ENCODE assay signal across 11 cellular contexts in the genomic region with DNA sequence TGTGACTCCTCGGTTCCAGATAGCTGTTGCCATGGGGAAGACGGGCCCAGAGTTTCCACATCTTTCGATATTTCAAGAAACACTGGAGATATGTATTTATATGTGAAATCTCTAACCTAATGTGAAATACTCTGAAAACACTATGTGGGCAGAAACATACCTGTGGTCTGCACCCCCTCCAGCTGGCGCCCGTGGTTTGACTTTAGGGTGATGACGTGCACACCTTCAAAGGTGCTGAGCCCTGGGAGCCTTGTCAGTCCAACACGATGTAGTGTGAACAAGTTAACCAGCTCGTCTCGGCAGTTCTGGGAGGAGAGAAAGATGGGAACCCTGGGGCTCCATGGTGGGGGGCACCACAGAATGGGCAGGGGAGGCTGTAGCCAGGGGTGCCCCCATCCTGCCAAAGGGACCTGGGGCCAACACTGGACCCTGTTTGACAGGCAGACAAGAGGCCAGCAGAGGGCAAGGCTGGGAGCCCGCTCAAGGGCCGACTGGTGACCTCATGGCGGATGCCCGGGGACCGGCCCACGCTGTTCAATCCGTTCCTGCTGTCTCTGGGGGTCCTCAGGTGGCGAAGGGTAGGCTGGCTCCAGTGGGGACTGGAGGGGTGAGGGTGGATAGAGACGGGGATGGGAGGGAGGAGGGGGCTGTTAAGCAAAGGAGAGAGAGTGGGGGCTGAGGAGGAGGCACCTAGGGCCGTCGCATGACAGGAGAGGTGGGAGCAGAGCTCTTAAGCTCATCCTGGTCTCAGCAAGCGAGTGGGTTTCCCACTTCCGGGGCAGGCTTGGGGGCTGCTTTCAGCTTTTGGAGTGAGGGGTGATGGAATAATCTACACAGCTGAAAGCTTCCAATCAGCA. TPM values are rescaled to one million over a fixed set of nuclear protein-coding genes. Genes with fewer than 3 reads are reported as not detected.
DNase-seq lines count a peak whose midpoint lies in the region; ATAC-seq and TF ChIP-seq lines count a peak whose summit lies in the region.
"Had no signal": no experiment of that assay in that cellular context is flagged by ENCODE, and none has a peak within 500 bp of the region (broad histone marks: within the 10 kb centered on the region; RNA-seq: fewer than 3 reads in every experiment).

No MANE protein-coding gene starts in this region.

- no peak overlapping the region for H2AFZ ChIP-seq in SK-N-SH (ENCODE audit: low read depth)

- H3K27me3 ChIP-seq in SK-N-SH (ENCODE audit: insufficient read depth) (no peaks in the 10 kb centered on the region), right atrium auricular region (no peaks in the 10 kb centered on the region)

- H3K4me3 Mint-ChIP-seq in HFFc6 = no peak overlapping the region

- no peaks in the 10 kb centered on the region for H4K20me1 ChIP-seq in SK-N-SH (ENCODE audit: insufficient read depth)

- no peaks in the 10 kb centered on the region for H3K9me3 ChIP-seq in SK-N-SH
- H3K9me3 ChIP-seq in right atrium auricular region = no peaks in the 10 kb centered on the region

- no peak overlapping the region for H3K9ac ChIP-seq in SK-N-SH

- H3K9me3 Mint-ChIP-seq in HFFc6 = no peaks in the 10 kb centered on the region

- H3F3A ChIP-seq in SK-N-SH (replicated peaks; ENCODE audit: insufficient read depth) = peaks cover 34% of the 10 kb centered on the region

- no peak for TF ChIP-seq RAD21 in SK-N-SH (IDR thresholded peaks at IDR 0.05; ENCODE audit: low read length)

- H3K36me3 ChIP-seq in SK-N-SH (replicated peaks in 1 of 2; ENCODE audit: control insufficient read depth in 1 of 2, insufficient read depth in 2 of 2, low read length in 1 of 2) (no peaks in the 10 kb centered on the region), right atrium auricular region (no peaks in the 10 kb centered on the region)

- CTCF ChIA-PET in SK-N-SH (lab: Yijun Ruan, JAX) = interaction anchor here (0.9 to 2.7 kb wide), 8 partner anchors 12 to 98 kb away, joined by 3 to 9 read pairs (median 4); partner anchors contain the start of genes PDXP and TRIOBP

- TF ChIP-seq CTCF in HFFc6 (IDR thresholded peaks at IDR 0.05) = no peak; the same call in 1 of the 2 replicates
- no peak for TF ChIP-seq CTCF in SK-N-SH (IDR thresholded peaks at IDR 0.05)
- TF ChIP-seq CTCF in right atrium auricular region (IDR thresholded peaks at IDR 0.05) = no peak

- peaks cover 29 to 32% of the 10 kb centered on the region in 2 experiments; a peak in 3 of 4 replicates for H3K4me1 ChIP-seq in SK-N-SH (ENCODE audit: control insufficient read depth in 1 of 2, insufficient read depth in 2 of 2, low read depth in 1 of 2, low read length in 1 of 2)
- H3K4me1 ChIP-seq in right atrium auricular region = peaks cover 0 to 50% of the 10 kb centered on the region in 2 donors

- TF ChIP-seq EP300 in SK-N-SH (IDR thresholded peaks at IDR 0.05; ENCODE audit: borderline replicate concordance in 1 of 2, low read depth in 1 of 2, low read length in 1 of 2) = no peak

- no peak overlapping the region for H3K4me3 ChIP-seq in SK-N-SH (ENCODE audit: low read depth in 2 of 2, low read length in 1 of 2)
- H3K4me3 ChIP-seq in right atrium auricular region = no peak overlapping the region

- H3K79me2 ChIP-seq in SK-N-SH (ENCODE audit: insufficient read depth) = peaks cover 7% of the 10 kb centered on the region; the same call in 1 of the 2 replicates

- 0 out of 2 replicates have a peak overlapping the region, but pooled peaks have one; percentile 22 for H3K27ac Mint-ChIP-seq in HFFc6

- DNase-seq in HFFc6 = no peak
- no peak for DNase-seq in SK-N-SH
- no peak for DNase-seq in right atrium auricular region (ENCODE audit: low spot score)
- DNase-seq in stimulated activated CD8-positive, alpha-beta memory T cell treated with anti-CD3 and anti-CD28 coated beads, Interleukin-4, amount 100 ng/mL, for 48 hours = peak; percentile 52
- DNase-seq in GM03348 (ENCODE audit: low spot score) = no peak
- DNase-seq in central memory CD4-positive, alpha-beta T cell = no peak
- no peak for DNase-seq in GM19240 (ENCODE audit: insufficient read length, low spot score)
- DNase-seq: NCI-H1436; stimulated activated CD4-positive, alpha-beta T cell treated with anti-CD3 and anti-CD28 coated beads, Interleukin-2, amount 100 ng/mL, for 48 hours had no signal

- H3K36me3 Mint-ChIP-seq in HFFc6 (ENCODE audit: low read depth) = no peaks in the 10 kb centered on the region; the same call in 1 of the 2 replicates

- 87% methylated on average over 18 of the region's 22 CpGs for WGBS in SK-N-SH (ENCODE audit: low lambda C conversion rate)

- no peak for ATAC-seq in GM19397 (IDR thresholded peaks at IDR 0.05; ENCODE audit: unreplicated experiment)
- ATAC-seq: activated CD4-positive, CD25-positive, alpha-beta regulatory T cell treated with anti-CD3 and anti-CD28 coated beads, Interleukin-2, amount 50 U/mL, for 24 hours had no signal

- POLR2A ChIA-PET in SK-N-SH (lab: Yijun Ruan, JAX) = interaction anchor here (0.7 to 1.9 kb wide), 6 partner anchors 11 to 132 kb away, joined by 3 to 9 read pairs (median 6); partner anchors contain the start of genes GGA1 and PDXP

- peaks cover 10% of the 10 kb centered on the region for H3K27me3 Mint-ChIP-seq in HFFc6 (ENCODE audit: insufficient read depth)

- H3K4me2 ChIP-seq in SK-N-SH = no peak overlapping the region

- H3K9me2 ChIP-seq in SK-N-SH = no peaks in the 10 kb centered on the region

- peak overlapping the region in 1 of 2 experiments; percentile 87; a peak in 2 of 4 replicates for H3K27ac ChIP-seq in SK-N-SH (ENCODE audit: low read depth in 2 of 2, low read length in 1 of 2)
- peak overlapping the region; percentile 31 to 35 for H3K27ac ChIP-seq in right atrium auricular region

- peaks cover 63% of the 10 kb centered on the region for H3K4me1 Mint-ChIP-seq in HFFc6 (ENCODE audit: low read depth)

TF ChIP-seq in SK-N-SH, 30 proteins besides CTCF, POLR2A, EP300 and RAD21:
- TF ChIP-seq RFX5 (IDR thresholded peaks at IDR 0.05; ENCODE audit: low read length) (0 out of 2 replicates have a peak, but pooled peaks have one; percentile 42), NRF1 (IDR thresholded peaks at IDR 0.05; ENCODE audit: low read depth, low read length) (no peak)

RNA-seq across cellular contexts. Expression of gene TRIOBP, which starts 43.8 kb away (rescaled TPM):
- 10 to 100 TPM; 74.3 to 92.5 (median 91.6) TPM for total RNA-seq in HFFc6 (2021; fragmentation: NEBNext Ultra II Directional; extraction: Animal tissue kit (Norgen Biotek cat#: 25700))
- 43.6 and 47.3 TPM in 2 replicates for polyA plus RNA-seq in SK-N-SH (2012; rRNA removed)
- 23.6 and 36.7 TPM in 2 replicates for polyA plus RNA-seq in SK-N-SH (2012; cell fraction: cytosol; rRNA removed)
- 51.7 and 58.8 TPM in 2 replicates for polyA plus RNA-seq in SK-N-SH (2012; cell fraction: nucleus; rRNA removed)
- 100 to 1,000 TPM; 108 to 118 TPM for total RNA-seq in right atrium auricular region

RNA-seq across cellular contexts. Expression of gene NOL12, which starts 54.5 kb away (rescaled TPM):
- 10 to 100 TPM; 17.7 to 29.6 (median 26.9) TPM for total RNA-seq in HFFc6 (2021; fragmentation: NEBNext Ultra II Directional; extraction: Animal tissue kit (Norgen Biotek cat#: 25700))
- 48.2 and 52.2 TPM in 2 replicates for polyA plus RNA-seq in SK-N-SH (2012; rRNA removed)
- polyA plus RNA-seq in SK-N-SH (2012; cell fraction: cytosol; rRNA removed) = 40.0 and 45.5 TPM in 2 replicates
- polyA plus RNA-seq in SK-N-SH (2012; cell fraction: nucleus; rRNA removed) = 141 and 151 TPM in 2 replicates
- 10 to 100 TPM; 17.8 to 24.7 TPM for total RNA-seq in right atrium auricular region
